Comparison of ENCODE assay signal across 12 cellular contexts in genomic region chr2:12544221-12544558, GRCh38.
DNase-seq lines count a peak whose midpoint lies in the region; ATAC-seq and TF ChIP-seq lines count a peak whose summit lies in the region.
"Had no signal": no experiment of that assay in that cellular context is flagged by ENCODE, and none has a peak within 500 bp of the region (broad histone marks: within the 10 kb centered on the region; RNA-seq: fewer than 3 reads in every experiment).

No MANE protein-coding gene starts in this region.

- no peaks in the 10 kb centered on the region for H3K9me2 ChIP-seq in GM23248 (ENCODE audit: insufficient read depth)
- no peaks in the 10 kb centered on the region for H3K9me2 ChIP-seq in PC-9 (ENCODE audit: insufficient read depth)

- no peaks in the 10 kb centered on the region for H3K79me2 ChIP-seq in GM23248 (ENCODE audit: insufficient read depth)
- no peaks in the 10 kb centered on the region for H3K79me2 ChIP-seq in PC-9 (ENCODE audit: low read depth)

- H3K9ac ChIP-seq in GM23248: peak overlapping the region; percentile 8; the same call in 1 of the 2 replicates

- 29 to 31% methylated on average over 5 of the region's 5 CpGs for WGBS in GM23248 (ENCODE audit: low coverage in 1 of 2, low lambda C conversion rate in 2 of 2, missing lambda C conversion rate in 2 of 2), 2 experiments

- H3K9me3 ChIP-seq in GM23248 (ENCODE audit: low read depth) (no peaks in the 10 kb centered on the region), PC-9 (ENCODE audit: insufficient read depth, low read depth) (no peaks in the 10 kb centered on the region)
- H3K9me3 ChIP-seq: esophagus squamous epithelium, MG63 had no signal

- H3K36me3 Mint-ChIP-seq in stimulated activated memory B cell treated with anti-CD40 and anti-IgM and Interleukin-4, amounts not matched to agents 10 μg/mL and 1 μg/mL and 100 μg/mL, for 72 hours: no peaks in the 10 kb centered on the region

- BruUV-seq in PC-9 (replicated peaks; lab: Mats Ljungman, UMichigan): no TSS peak

- H3F3A ChIP-seq in GM23248 (ENCODE audit: insufficient read depth) (peaks cover 13% of the 10 kb centered on the region; the same call in 1 of the 2 replicates), PC-9 (ENCODE audit: insufficient read depth, low read depth) (no peaks in the 10 kb centered on the region)

- H2AFZ ChIP-seq in GM23248 (peak overlapping the region; percentile 40), PC-9 (no peak overlapping the region)

- H3K4me3 Mint-ChIP-seq in stimulated activated memory B cell treated with anti-CD40 and anti-IgM and Interleukin-4, amounts not matched to agents 10 μg/mL and 1 μg/mL and 100 μg/mL, for 72 hours: no peak overlapping the region
- H3K4me3 Mint-ChIP-seq: activated CD4-positive, alpha-beta T cell treated with anti-CD3 and anti-CD28 coated beads, Interleukin-2, amount 10 ng/mL, durations not matched to agents 24 days and 14 days had no signal

- H3K27ac ChIP-seq in GM23248 (no peak overlapping the region), PC-9 (no peak overlapping the region)
- H3K27ac ChIP-seq: esophagus squamous epithelium, HL-60 had no signal

- CTCF ChIA-PET in PC-9 (lab: Charles Lee): no interaction called here

- H3K9me3 Mint-ChIP-seq in stimulated activated memory B cell treated with anti-CD40 and anti-IgM and Interleukin-4, amounts not matched to agents 10 μg/mL and 1 μg/mL and 100 μg/mL, for 72 hours: no peaks in the 10 kb centered on the region

- H3K4me2 ChIP-seq in GM23248 (ENCODE audit: unreplicated experiment) (peak overlapping the region; percentile 67), PC-9 (no peak overlapping the region)

- no peaks in the 10 kb centered on the region for H3K27me3 ChIP-seq in GM23248 (replicated peaks; ENCODE audit: insufficient read depth)
- H3K27me3 ChIP-seq in PC-9 (ENCODE audit: insufficient read depth, low read depth): no peaks in the 10 kb centered on the region
- H3K27me3 ChIP-seq: esophagus squamous epithelium, MG63 had no signal

- ATAC-seq in GM18909 (IDR thresholded peaks at IDR 0.05; ENCODE audit: poor library complexity, unreplicated experiment): peak; percentile 76
- ATAC-seq in HG03354 (IDR thresholded peaks at IDR 0.05; ENCODE audit: poor library complexity, severe bottlenecking, unreplicated experiment): peak; percentile 69
- ATAC-seq in stimulated activated memory B cell treated with anti-CD40 and anti-IgM and Interleukin-4, amounts not matched to agents 10 μg/mL and 1 μg/mL and 100 μg/mL, for 72 hours: peak; percentile 67

- peak overlapping the region; percentile 25; the same call in 1 of the 2 replicates for H3K4me3 ChIP-seq in GM23248
- no peak overlapping the region for H3K4me3 ChIP-seq in PC-9
- H3K4me3 ChIP-seq: esophagus squamous epithelium, MG63 had no signal

- H3K27ac Mint-ChIP-seq in stimulated activated memory B cell treated with anti-CD40 and anti-IgM and Interleukin-4, amounts not matched to agents 10 μg/mL and 1 μg/mL and 100 μg/mL, for 72 hours: peak overlapping the region; percentile 58
- H3K27ac Mint-ChIP-seq: activated CD4-positive, alpha-beta T cell treated with anti-CD3 and anti-CD28 coated beads, Interleukin-2, amount 10 ng/mL, durations not matched to agents 24 days and 14 days had no signal

- no peaks in the 10 kb centered on the region for H3K27me3 Mint-ChIP-seq in stimulated activated memory B cell treated with anti-CD40 and anti-IgM and Interleukin-4, amounts not matched to agents 10 μg/mL and 1 μg/mL and 100 μg/mL, for 72 hours

- H3K4me1 Mint-ChIP-seq in stimulated activated memory B cell treated with anti-CD40 and anti-IgM and Interleukin-4, amounts not matched to agents 10 μg/mL and 1 μg/mL and 100 μg/mL, for 72 hours: peaks cover 31% of the 10 kb centered on the region

- peaks cover 15% of the 10 kb centered on the region for H3K4me1 ChIP-seq in GM23248 (ENCODE audit: insufficient read depth)
- no peaks in the 10 kb centered on the region for H3K4me1 ChIP-seq in PC-9 (replicated peaks; ENCODE audit: insufficient read depth)
- H3K4me1 ChIP-seq: esophagus squamous epithelium had no signal

- no peak for TF ChIP-seq CTCF in PC-9 (conservative IDR thresholded peaks at IDR 0.05)

- intact Hi-C loops in PC-9 (cut with micrococcal nuclease; ENCODE audit: unreplicated experiment): no loop called here

- no peaks in the 10 kb centered on the region for H4K20me1 ChIP-seq in GM23248 (ENCODE audit: insufficient read depth)
- no peaks in the 10 kb centered on the region for H4K20me1 ChIP-seq in PC-9 (ENCODE audit: insufficient read depth)

- POLR2A ChIA-PET in PC-9 (lab: Charles Lee; ENCODE audit: unreplicated experiment): no interaction called here

- H3K36me3 ChIP-seq in GM23248 (ENCODE audit: low read depth) (no peaks in the 10 kb centered on the region), PC-9 (ENCODE audit: low read depth) (no peaks in the 10 kb centered on the region)
- H3K36me3 ChIP-seq: esophagus squamous epithelium, MG63 had no signal

- in situ Hi-C loops in GM23248 (cut with MboI): no loop called here

- DNase-seq in GM23248 (no peak), iPS-NIHi11 (ENCODE audit: low spot score) (no peak), PC-9 (no peak), NOMO-1 treated with DMSO at 0.1 percent for 48 hours (lab: John Stamatoyannopoulos, UW; ENCODE audit: unreplicated experiment) (no peak)
- DNase-seq: activated gamma-delta T cell treated with Interleukin-2 at 50 U/mL for 16 hours, esophagus squamous epithelium, MG63 had no signal
